Comparison of ENCODE assay signal across 20 cellular contexts in genomic region chr15:96142498-96142897, GRCh38.
DNase-seq lines count a peak whose midpoint lies in the region; ATAC-seq, FAIRE-seq and TF ChIP-seq lines count a peak whose summit lies in the region.
"Had no signal": no experiment of that assay in that cellular context is flagged by ENCODE, and none has a peak within 500 bp of the region (broad histone marks: within the 10 kb centered on the region; RNA-seq: fewer than 3 reads in every experiment).

No MANE protein-coding gene starts in this region.

- H3K9ac ChIP-seq in K562 (ENCODE audit: insufficient read depth in 1 of 2, low read depth in 2 of 2, low read length in 2 of 2) = no peak overlapping the region
- H3K9ac ChIP-seq: GM23248 had no signal

- in situ Hi-C loops in K562 (cut with MboI) = no loop called here

- CTCF ChIA-PET in A549 (lab: Yijun Ruan, JAX) = interaction anchor here (0.6 kb wide), 1 partner anchor 66 kb away, joined by 4 read pairs; no protein-coding TSS in a partner anchor
- CTCF ChIA-PET in K562 (lab: Yijun Ruan, JAX; ENCODE audit: low intra/inter-chr PET ratio) = no interaction called here
- CTCF ChIA-PET in activated CD8-positive, alpha-beta memory T cell treated with anti-CD3 and anti-CD28 coated beads, Interleukin-2, amount 10 ng/mL, durations not matched to agents 7 days and 5 days (lab: Charles Lee) = no interaction called here

- WGBS in A549 (ENCODE audit: missing lambda C conversion rate) = 55% methylated on average over 5 of the region's 5 CpGs
- 63% methylated on average over 5 of the region's 5 CpGs for WGBS in K562 (ENCODE audit: insufficient coverage, low coverage, missing lambda C conversion rate)
- 45 to 48% (median 46%) methylated on average over 5 of the region's 5 CpGs for whole genome bisulfite sequencing in ovary, 3 donors
- WGBS in lower leg skin, 2 donors = 62 to 63% methylated on average over 5 of the region's 5 CpGs

- H3K4me2 ChIP-seq in A549 = no peak overlapping the region
- no peak overlapping the region for H3K4me2 ChIP-seq in K562 (ENCODE audit: insufficient read depth, low read length)

- H3K9me3 ChIP-seq in A549 (no peaks in the 10 kb centered on the region; the same call in 2 of the 3 replicates), K562 (replicated peaks; ENCODE audit: control insufficient read depth, insufficient read depth, low read depth, low read length) (no peaks in the 10 kb centered on the region), ovary (no peaks in the 10 kb centered on the region)

- H3K4me1 Mint-ChIP-seq in activated CD8-positive, alpha-beta memory T cell treated with anti-CD3 and anti-CD28 coated beads, Interleukin-2, amount 10 ng/mL, durations not matched to agents 7 days and 5 days = no peaks in the 10 kb centered on the region

- H3K4me1 ChIP-seq in A549 (no peaks in the 10 kb centered on the region), K562 (replicated peaks in 1 of 2; ENCODE audit: control insufficient read depth in 2 of 2, insufficient read depth in 2 of 2, low read length in 2 of 2) (no peaks in the 10 kb centered on the region), ovary (ENCODE audit: insufficient read depth) (no peaks in the 10 kb centered on the region)

- DNase-seq in A549 (ENCODE audit: low read depth in 1 of 2, low spot score in 1 of 2) (no peak), K562 (ENCODE audit: extremely low read depth in 1 of 4, low spot score in 3 of 4) (no peak), ovary (peak in 3 of 5 donors; percentile 23 to 58 (median 44)), lower leg skin (ENCODE audit: low spot score in 2 of 2) (no peak)
- DNase-seq in activated CD8-positive, alpha-beta memory T cell treated with anti-CD3 and anti-CD28 coated beads, Interleukin-2, amount 10 ng/mL, durations not matched to agents 7 days and 5 days = no peak
- DNase-seq: 8988T; C1 segment of cervical spinal cord; Calu3; CD4-positive, alpha-beta memory T cell; COR-L47; DMS53; DMS79 treated with DMSO at 0.1 percent for 48 hours; GF-D8; GM23248; H7; HCEC 1CT had no signal

- no peak for FAIRE-seq in A549 (lab: Jason Lieb, UNC)
- no peak for FAIRE-seq in K562 (lab: Jason Lieb, UNC)
- FAIRE-seq: GM12891, GM18507, H1 had no signal

- no peaks in the 10 kb centered on the region for H3K27me3 ChIP-seq in K562 (ENCODE audit: control insufficient read depth in 2 of 2, insufficient read depth in 2 of 2, low read length in 2 of 2)
- H3K27me3 ChIP-seq in ovary = no peaks in the 10 kb centered on the region

- H3K4me3 Mint-ChIP-seq in activated CD8-positive, alpha-beta memory T cell treated with anti-CD3 and anti-CD28 coated beads, Interleukin-2, amount 10 ng/mL, durations not matched to agents 7 days and 5 days = no peak overlapping the region
- H3K4me3 Mint-ChIP-seq: CD4-positive, alpha-beta memory T cell had no signal

- TF ChIP-seq RAD21 in A549 (conservative IDR thresholded peaks at IDR 0.05 in 1 of 2, IDR thresholded peaks at IDR 0.05 in 1 of 2) (no peak), K562 (CRISPR knock-in tag; conservative IDR thresholded peaks at IDR 0.05 in 1 of 2, IDR thresholded peaks at IDR 0.05 in 1 of 2) (no peak)

- no peak for ATAC-seq in A549
- no peak for ATAC-seq in K562
- ATAC-seq in GM21529 (IDR thresholded peaks at IDR 0.05; ENCODE audit: unreplicated experiment) = no peak
- ATAC-seq in activated CD8-positive, alpha-beta memory T cell treated with anti-CD3 and anti-CD28 coated beads, Interleukin-2, amount 10 ng/mL, durations not matched to agents 7 days and 5 days = no peak

- H2AFZ ChIP-seq in K562 (ENCODE audit: low read depth, low read length) = no peak overlapping the region
- H2AFZ ChIP-seq: GM23248 had no signal

- H3K27me3 Mint-ChIP-seq in activated CD8-positive, alpha-beta memory T cell treated with anti-CD3 and anti-CD28 coated beads, Interleukin-2, amount 10 ng/mL, durations not matched to agents 7 days and 5 days = no peaks in the 10 kb centered on the region
- H3K27me3 Mint-ChIP-seq: CD4-positive, alpha-beta memory T cell had no signal

- TF ChIP-seq POLR2A in A549 (IDR thresholded peaks at IDR 0.05; ENCODE audit: low read length) (no peak), K562 (conservative IDR thresholded peaks at IDR 0.05) (no peak), ovary (IDR thresholded peaks at IDR 0.05) (no peak), lower leg skin (IDR thresholded peaks at IDR 0.05) (no peak)

- H3K36me3 Mint-ChIP-seq in activated CD8-positive, alpha-beta memory T cell treated with anti-CD3 and anti-CD28 coated beads, Interleukin-2, amount 10 ng/mL, durations not matched to agents 7 days and 5 days = no peaks in the 10 kb centered on the region
- H3K36me3 Mint-ChIP-seq: CD4-positive, alpha-beta memory T cell had no signal

- H3K27ac Mint-ChIP-seq in activated CD8-positive, alpha-beta memory T cell treated with anti-CD3 and anti-CD28 coated beads, Interleukin-2, amount 10 ng/mL, durations not matched to agents 7 days and 5 days = no peak overlapping the region
- H3K27ac Mint-ChIP-seq: CD4-positive, alpha-beta memory T cell had no signal

- no peaks in the 10 kb centered on the region for H3K79me2 ChIP-seq in K562 (ENCODE audit: control insufficient read depth, insufficient read depth, low read length)

- TF ChIP-seq CTCF in A549 (IDR thresholded peaks at IDR 0.05) (no peak), K562 (IDR thresholded peaks at IDR 0.05 in 2 of 3, conservative IDR thresholded peaks at IDR 0.05 in 1 of 3; ENCODE audit: insufficient read depth in 2 of 3, low read depth in 1 of 3, low read length in 3 of 3) (no peak), ovary (IDR thresholded peaks at IDR 0.05) (no peak), lower leg skin (IDR thresholded peaks at IDR 0.05) (no peak)

- H3K36me3 ChIP-seq in K562 (ENCODE audit: control insufficient read depth, insufficient read depth, low read length) = no peaks in the 10 kb centered on the region
- no peaks in the 10 kb centered on the region for H3K36me3 ChIP-seq in ovary

- H3K4me3 ChIP-seq in A549 (no peak overlapping the region), K562 (no peak overlapping the region), ovary (no peak overlapping the region), lower leg skin (ENCODE audit: low read depth, poor library complexity, severe bottlenecking) (no peak overlapping the region)
- H3K4me3 ChIP-seq: GM23248 had no signal

- H3K9me3 Mint-ChIP-seq in activated CD8-positive, alpha-beta memory T cell treated with anti-CD3 and anti-CD28 coated beads, Interleukin-2, amount 10 ng/mL, durations not matched to agents 7 days and 5 days (ENCODE audit: low read depth) = no peaks in the 10 kb centered on the region

- no peaks in the 10 kb centered on the region for H3K9me1 ChIP-seq in K562 (ENCODE audit: control insufficient read depth, insufficient read depth, low read length)

- BruUV-seq in K562 (replicated peaks; lab: Mats Ljungman, UMichigan) = no TSS peak

- H3K27ac ChIP-seq in A549 (no peak overlapping the region), K562 (ENCODE audit: extremely low read depth, low read depth, low read length) (no peak overlapping the region), ovary (no peak overlapping the region)
- H3K27ac ChIP-seq: GM23248 had no signal

- POLR2A ChIA-PET in A549 (lab: Yijun Ruan, JAX) (no interaction called here), K562 (lab: Yijun Ruan, JAX) (interaction anchor here (1.2 kb wide), 1 partner anchor 38 kb away, joined by 6 read pairs; no protein-coding TSS in a partner anchor)

- no peaks in the 10 kb centered on the region for H4K20me1 ChIP-seq in K562 (replicated peaks; ENCODE audit: control insufficient read depth, insufficient read depth, low read length)

- no peak for TF ChIP-seq EP300 in A549 (IDR thresholded peaks at IDR 0.05)
- TF ChIP-seq EP300 in K562 (IDR thresholded peaks at IDR 0.05; ENCODE audit: low read length) = no peak
- TF ChIP-seq EP300 in ovary (IDR thresholded peaks at IDR 0.05) = no peak

- intact Hi-C loops in K562 (cut with micrococcal nuclease) = no loop called here
- intact Hi-C loops in ovary (cut with DNase I) = no loop called here
- intact Hi-C loops in lower leg skin (cut with DNase I; ENCODE audit: low total_unique reads) = no loop called here

TF ChIP-seq in A549, 52 proteins besides CTCF, POLR2A, EP300 and RAD21:
- no peak for TF ChIP-seq ELK1 (IDR thresholded peaks at IDR 0.05; ENCODE audit: low read depth, low read length)
- TF ChIP-seq MAFK (IDR thresholded peaks at IDR 0.05; ENCODE audit: partially characterized antibody) = peak; percentile 57

TF ChIP-seq in K562, 482 proteins besides CTCF, POLR2A, EP300 and RAD21:
- no peak for TF ChIP-seq ZNF274 (IDR thresholded peaks at IDR 0.05; ENCODE audit: borderline replicate concordance, low read depth, low read length)
- no peak for TF ChIP-seq MTA3 (IDR thresholded peaks at IDR 0.05; ENCODE audit: borderline replicate concordance)
- TF ChIP-seq ZNF316 (IDR thresholded peaks at IDR 0.05) = peak; percentile 64
- TF ChIP-seq NCOA4 (IDR thresholded peaks at IDR 0.05; ENCODE audit: partially characterized antibody) = no peak
- TF ChIP-seq NFIC (IDR thresholded peaks at IDR 0.05) = peak; percentile 34; the same call in 1 of the 2 replicates
- TF ChIP-seq C11orf30 (IDR thresholded peaks at IDR 0.05; ENCODE audit: low read depth) = peak; percentile 23; the same call in 1 of the 2 replicates

Comparison
In these comparisons a context has a peak if more than half of its experiments do, and no peak if none do; other contexts are left out.
1. DNase-seq: peak in ovary (3 of 5); none in A549 (0 of 2), K562 (0 of 4), lower leg skin (0 of 2) and activated CD8-positive, alpha-beta memory T cell treated with anti-CD3 and anti-CD28 coated beads, Interleukin-2, amount 10 ng/mL, durations not matched to agents 7 days and 5 days (single experiment).
2. Of the 35 proteins assayed by ChIP-seq in both K562 and A549: peak only in K562: none; only in A549: MAFK; in both: none; in neither: 34.